In the genomic region with DNA sequence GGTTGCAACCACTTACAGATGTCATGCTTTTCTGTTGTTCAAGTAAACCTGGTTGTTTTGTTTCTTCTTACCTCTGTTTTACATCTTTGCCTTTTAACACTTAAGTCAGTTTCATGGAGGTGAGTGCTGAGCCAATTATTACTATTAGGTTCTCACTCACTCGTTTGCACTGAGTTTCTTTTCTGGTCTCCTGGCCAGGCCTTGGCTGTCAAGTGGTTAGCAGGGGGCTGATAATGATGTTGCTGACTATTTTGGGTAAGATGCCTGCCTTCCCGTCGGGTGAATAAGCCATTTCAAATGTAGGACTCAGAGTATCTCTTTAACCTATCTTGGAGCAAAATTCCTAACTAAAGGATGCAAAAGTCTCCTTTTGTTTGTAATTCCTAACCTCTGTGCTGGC, we compare ENCODE assay signal across 20 cellular contexts.
DNase-seq lines count a peak whose midpoint lies in the region; ATAC-seq and TF ChIP-seq lines count a peak whose summit lies in the region.
"Had no signal": no experiment of that assay in that cellular context is flagged by ENCODE, and none has a peak within 500 bp of the region (broad histone marks: within the 10 kb centered on the region; RNA-seq: fewer than 3 reads in every experiment).

No MANE protein-coding gene starts in this region.

- no peak overlapping the region for H3K4me3 ChIP-seq in uterus
- H3K4me3 ChIP-seq: coronary artery, lower lobe of right lung, psoas muscle, upper lobe of left lung had no signal

- H3K27ac ChIP-seq in uterus, result peak overlapping the region; percentile 52 to 98
- H3K27ac ChIP-seq: coronary artery, lower lobe of right lung, upper lobe of left lung had no signal

- H3K27me3 ChIP-seq in uterus, result no peaks in the 10 kb centered on the region
- H3K27me3 ChIP-seq: upper lobe of left lung had no signal

- peaks cover 0 to under 1% of the 10 kb centered on the region in 2 donors for H3K4me1 ChIP-seq in uterus
- H3K4me1 ChIP-seq: lower lobe of right lung, psoas muscle, upper lobe of left lung had no signal

- no peaks in the 10 kb centered on the region for H3K36me3 ChIP-seq in uterus

- no peaks in the 10 kb centered on the region for H3K9me3 Mint-ChIP-seq in activated naive CD4-positive, alpha-beta T cell treated with anti-CD3 and anti-CD28 coated beads, Interleukin-2, amount 50 U/mL, for 24 hours
- no peaks in the 10 kb centered on the region for H3K9me3 Mint-ChIP-seq in activated naive CD8-positive, alpha-beta T cell (ENCODE audit: low read depth)
- no peaks in the 10 kb centered on the region for H3K9me3 Mint-ChIP-seq in memory B cell
- H3K9me3 Mint-ChIP-seq: nephron had no signal

- no peaks in the 10 kb centered on the region for H3K27me3 Mint-ChIP-seq in activated naive CD4-positive, alpha-beta T cell treated with anti-CD3 and anti-CD28 coated beads, Interleukin-2, amount 50 U/mL, for 24 hours
- no peaks in the 10 kb centered on the region for H3K27me3 Mint-ChIP-seq in activated naive CD8-positive, alpha-beta T cell
- no peaks in the 10 kb centered on the region for H3K27me3 Mint-ChIP-seq in memory B cell

- no peaks in the 10 kb centered on the region for H3K9me3 ChIP-seq in uterus
- H3K9me3 ChIP-seq: lower lobe of right lung, psoas muscle, upper lobe of left lung had no signal

- TF ChIP-seq POLR2A in uterus (IDR thresholded peaks at IDR 0.05), result no peak

- TF ChIP-seq CTCF in uterus (IDR thresholded peaks at IDR 0.05), result no peak

- intact Hi-C loops in uterus (cut with DNase I; ENCODE audit: low total_unique reads), result no loop called here

- peak overlapping the region; percentile 89 for H3K27ac Mint-ChIP-seq in activated naive CD4-positive, alpha-beta T cell treated with anti-CD3 and anti-CD28 coated beads, Interleukin-2, amount 50 U/mL, for 24 hours
- peak overlapping the region; percentile 84 for H3K27ac Mint-ChIP-seq in activated naive CD8-positive, alpha-beta T cell
- H3K27ac Mint-ChIP-seq in memory B cell, result peak overlapping the region; percentile 91
- H3K27ac Mint-ChIP-seq: nephron had no signal

- peaks cover 69% of the 10 kb centered on the region for H3K4me1 Mint-ChIP-seq in activated naive CD4-positive, alpha-beta T cell treated with anti-CD3 and anti-CD28 coated beads, Interleukin-2, amount 50 U/mL, for 24 hours
- H3K4me1 Mint-ChIP-seq in activated naive CD8-positive, alpha-beta T cell (ENCODE audit: low read depth), result peaks cover 41% of the 10 kb centered on the region
- H3K4me1 Mint-ChIP-seq in memory B cell, result peaks cover 36% of the 10 kb centered on the region

- DNase-seq in activated naive CD4-positive, alpha-beta T cell (lab: John Stamatoyannopoulos, UW), result no peak
- DNase-seq in memory B cell (ENCODE audit: low spot score in 2 of 2) (no peak), uterus (no peak), NCI-H146 treated with DMSO at 0.1 percent for 48 hours (lab: John Stamatoyannopoulos, UW; ENCODE audit: unreplicated experiment) (no peak), cerebellum (ENCODE audit: low spot score) (no peak), NCI-H146 (lab: John Stamatoyannopoulos, UW) (no peak)
- DNase-seq: ACHN; activated CD4-positive, alpha-beta T cell treated with anti-CD3 and anti-CD28 coated beads, Interleukin-2, amount 50 U/mL, for 1 hour; lower lobe of right lung; NCI-H1092; NCI-H2107; NCI-H69; psoas muscle; stimulated activated CD4-positive, alpha-beta T cell treated with anti-CD3 and anti-CD28 coated beads, Interleukin-12 subunit alpha, Interleukin-12 subunit beta, amount 100 ng/mL, for 4 hours; upper lobe of left lung had no signal

- H3K36me3 Mint-ChIP-seq in activated naive CD4-positive, alpha-beta T cell treated with anti-CD3 and anti-CD28 coated beads, Interleukin-2, amount 50 U/mL, for 24 hours, result peaks cover 28% of the 10 kb centered on the region
- H3K36me3 Mint-ChIP-seq in activated naive CD8-positive, alpha-beta T cell, result peaks cover 11% of the 10 kb centered on the region
- peaks cover 48% of the 10 kb centered on the region for H3K36me3 Mint-ChIP-seq in memory B cell

- no peak overlapping the region for H3K4me3 Mint-ChIP-seq in activated naive CD4-positive, alpha-beta T cell treated with anti-CD3 and anti-CD28 coated beads, Interleukin-2, amount 50 U/mL, for 24 hours
- H3K4me3 Mint-ChIP-seq in activated naive CD8-positive, alpha-beta T cell, result no peak overlapping the region
- H3K4me3 Mint-ChIP-seq in memory B cell, result no peak overlapping the region
- H3K4me3 Mint-ChIP-seq: nephron had no signal

- no peak for ATAC-seq in memory B cell (ENCODE audit: low read depth)
- ATAC-seq: lower lobe of right lung, psoas muscle, SK-N-SH treated with all-trans-retinoic acid at 6 μM for 48 hours had no signal
